Comparison of ENCODE assay signal across 6 cellular contexts in genomic region chr7:1036164-1036928, GRCh38. TPM values are rescaled to one million over a fixed set of nuclear protein-coding genes. Genes with fewer than 3 reads are reported as not detected.
"Had no signal": no experiment of that assay in that cellular context is flagged by ENCODE, and none has a peak within 500 bp of the region (broad histone marks: within the 10 kb centered on the region; RNA-seq: fewer than 3 reads in every experiment).

No MANE protein-coding gene starts in this region.

RNA-seq across cellular contexts. Expression of gene GPR146, which starts 8.0 kb away (rescaled TPM):
- total RNA-seq: MCF 10A had no signal

RNA-seq across cellular contexts. Expression of gene GPER1, which starts 51.6 kb away (rescaled TPM):
- total RNA-seq: SJCRH30 had no signal

RNA-seq across cellular contexts. Expression of gene CYP2W1, which starts 53.4 kb away (rescaled TPM):
- total RNA-seq: MCF 10A, PC-9, Right ventricle myocardium inferior, RPMI7951, SJCRH30, SK-MEL-5 had no signal
